ENCODE assay signal across 9 cellular contexts in genomic region chr20:38726849-38727601, GRCh38. TPM values are rescaled to one million over a fixed set of nuclear protein-coding genes. Genes with fewer than 3 reads are reported as not detected.
DNase-seq lines count a peak whose midpoint lies in the region; ATAC-seq and TF ChIP-seq lines count a peak whose summit lies in the region.
"Had no signal": no experiment of that assay in that cellular context is flagged by ENCODE, and none has a peak within 500 bp of the region (broad histone marks: within the 10 kb centered on the region; RNA-seq: fewer than 3 reads in every experiment).

No MANE protein-coding gene starts in this region.

- no peak overlapping the region for H4K91ac ChIP-seq in trophoblast cell (ENCODE audit: low read depth, low read length)

- H3K9ac ChIP-seq in trophoblast cell (ENCODE audit: low read length), result no peak overlapping the region

- ATAC-seq in aorta (ENCODE audit: low FRiP score) (no peak), GM21360 (IDR thresholded peaks at IDR 0.05; ENCODE audit: unreplicated experiment) (no peak)

- H2BK120ac ChIP-seq in trophoblast cell (ENCODE audit: insufficient read depth, low read length, poor library complexity), result no peak overlapping the region

- no peaks in the 10 kb centered on the region for H3K36me3 ChIP-seq in brain microvascular endothelial cell (replicated peaks)
- H3K36me3 ChIP-seq in trophoblast cell (ENCODE audit: control insufficient read depth in 1 of 2, insufficient read depth in 2 of 2, low read length in 2 of 2), result no peaks in the 10 kb centered on the region
- no peaks in the 10 kb centered on the region for H3K36me3 ChIP-seq in aorta (ENCODE audit: control insufficient read depth in 1 of 2, insufficient read depth in 2 of 2, low read length in 1 of 2)
- H3K36me3 ChIP-seq: SJSA1 had no signal

- H3K4me3 ChIP-seq in brain microvascular endothelial cell (ENCODE audit: low read depth, low read length) (no peak overlapping the region), trophoblast cell (ENCODE audit: low read depth, low read length) (no peak overlapping the region), aorta (ENCODE audit: low read length in 2 of 2) (no peak overlapping the region)
- H3K4me3 ChIP-seq: SJSA1 had no signal

- TF ChIP-seq CTCF in GM12874 (IDR thresholded peaks at IDR 0.05; ENCODE audit: insufficient read depth, low read depth, low read length) (peak; percentile 41; the same call in 1 of the 2 replicates), brain microvascular endothelial cell (IDR thresholded peaks at IDR 0.05; ENCODE audit: low read depth, low read length, missing control alignments) (peak; percentile 54)

- H3K4ac ChIP-seq in trophoblast cell (ENCODE audit: low read depth, low read length), result no peak overlapping the region

- no peak overlapping the region for H4K8ac ChIP-seq in trophoblast cell (ENCODE audit: low read depth, low read length)

- no peak overlapping the region for H3K23ac ChIP-seq in trophoblast cell (ENCODE audit: low read length)

- H2BK12ac ChIP-seq in trophoblast cell (ENCODE audit: low read length), result no peak overlapping the region

- no peaks in the 10 kb centered on the region for H3K79me1 ChIP-seq in trophoblast cell (ENCODE audit: low read length)

- H3K4me1 ChIP-seq in trophoblast cell (ENCODE audit: control insufficient read depth in 1 of 2, insufficient read depth in 2 of 2, low read length in 2 of 2) (peaks cover 8% of the 10 kb centered on the region in 2 experiments), aorta (ENCODE audit: control insufficient read depth in 1 of 2, insufficient read depth in 2 of 2, low read length in 2 of 2) (no peaks in the 10 kb centered on the region)

- DNase-seq in SK-N-DZ (ENCODE audit: low spot score) (peak; percentile 82), brain microvascular endothelial cell (no peak), trophoblast cell (no peak), aorta (no peak), NOMO-1 (lab: John Stamatoyannopoulos, UW; ENCODE audit: unreplicated experiment in 2 of 2) (no peak), pons (ENCODE audit: low spot score) (no peak)

- H3K9me3 ChIP-seq in trophoblast cell (ENCODE audit: insufficient read depth, low read depth, low read length) (peaks cover 24% of the 10 kb centered on the region), aorta (ENCODE audit: control insufficient read depth, low read length) (no peaks in the 10 kb centered on the region)

- H2BK5ac ChIP-seq in trophoblast cell (ENCODE audit: low read depth, low read length, poor library complexity), result no peak overlapping the region

- peaks cover 88% of the 10 kb centered on the region for H3K27me3 ChIP-seq in brain microvascular endothelial cell (replicated peaks)
- H3K27me3 ChIP-seq in trophoblast cell (ENCODE audit: insufficient read depth, low read length), result peaks cover 90% of the 10 kb centered on the region
- no peaks in the 10 kb centered on the region for H3K27me3 ChIP-seq in aorta (ENCODE audit: control insufficient read depth in 1 of 2, insufficient read depth in 2 of 2, low read length in 1 of 2)

- no peak overlapping the region for H3K14ac ChIP-seq in trophoblast cell (ENCODE audit: low read length)

- H4K12ac ChIP-seq in trophoblast cell (ENCODE audit: low read depth, low read length), result no peak overlapping the region

- peak overlapping the region; percentile 27 for H3K4me2 ChIP-seq in trophoblast cell (ENCODE audit: low read length)

- no peak overlapping the region for H2AFZ ChIP-seq in trophoblast cell (ENCODE audit: insufficient read depth, low read length, poor library complexity)

- in situ Hi-C loops in brain microvascular endothelial cell (cut with HindIII; ENCODE audit: low pct_ligation_motif_present, low sequenced_read_pairs), result loop anchor here (25.0 kb wide), 1 partner anchor 90 kb away; no protein-coding TSS in a partner anchor

- no CpG with 5 or more reads among the region's 41 CpGs for WGBS in trophoblast cell (ENCODE audit: extremely low coverage, insufficient coverage, insufficient read length)
- 2 to 3% methylated on average over 41 of the region's 41 CpGs for WGBS in aorta, 2 donors

- no peak overlapping the region for H3K18ac ChIP-seq in trophoblast cell (ENCODE audit: low read length)

- no peak overlapping the region for H3K27ac ChIP-seq in brain microvascular endothelial cell
- H3K27ac ChIP-seq in trophoblast cell (ENCODE audit: low read depth, low read length), result no peak overlapping the region
- H3K27ac ChIP-seq in aorta (ENCODE audit: low read depth in 1 of 2, low read length in 2 of 2), result no peak overlapping the region
- H3K27ac ChIP-seq: SJSA1 had no signal

- intact Hi-C loops in aorta (cut with DNase I), result loop anchor here in 1 of 2 donors (10.0 kb wide), 1 partner anchor 168 kb away; no protein-coding TSS in a partner anchor

- H2AK5ac ChIP-seq in trophoblast cell (ENCODE audit: low read length), result no peak overlapping the region

- no peaks in the 10 kb centered on the region for H3K79me2 ChIP-seq in trophoblast cell (ENCODE audit: control insufficient read depth, insufficient read depth, low read length, poor library complexity)

RNA-seq across cellular contexts. Expression of gene SLC32A1, which starts 2.7 kb away (rescaled TPM):
- polyA plus RNA-seq in SK-N-DZ (2014; cell fraction: cytosol; rRNA removed), result not detected in 2 replicates
- not detected in 2 replicates for polyA plus RNA-seq in SK-N-DZ (2014; cell fraction: nucleus; rRNA removed)
- polyA plus RNA-seq in trophoblast cell (2013), result not detected in 2 replicates
- not detected for total RNA-seq in aorta
- not detected for polyA plus RNA-seq in aorta
- total RNA-seq: SJSA1 had no signal

RNA-seq across cellular contexts. Expression of gene ACTR5, which starts 21.2 kb away (rescaled TPM):
- 25.8 and 28.5 TPM in 2 replicates for polyA plus RNA-seq in SK-N-DZ (2014; cell fraction: cytosol; rRNA removed)
- polyA plus RNA-seq in SK-N-DZ (2014; cell fraction: nucleus; rRNA removed), result 55.5 and 69.2 TPM in 2 replicates
- polyA plus RNA-seq in trophoblast cell (2013), result 4.7 and 4.8 TPM in 2 replicates
- 1 to 10 TPM; 7.0 to 7.1 TPM for total RNA-seq in aorta
- polyA plus RNA-seq in aorta, result 10 to 100 TPM in 1 of 2 donors, 1 to 10 TPM in 1; 3.5 to 10.3 TPM
